24 cellular contexts compared by ENCODE assay signal in genomic region chr20:64052326-64052722, GRCh38. TPM values are rescaled to one million over a fixed set of nuclear protein-coding genes. Genes with fewer than 3 reads are reported as not detected.
DNase-seq lines count a peak whose midpoint lies in the region; ATAC-seq, FAIRE-seq and TF ChIP-seq lines count a peak whose summit lies in the region.
"Had no signal": no experiment of that assay in that cellular context is flagged by ENCODE, and none has a peak within 500 bp of the region (broad histone marks: within the 10 kb centered on the region; RNA-seq: fewer than 3 reads in every experiment).

No MANE protein-coding gene starts in this region.

- H3K9ac ChIP-seq in H1 (replicated peaks in 1 of 4; ENCODE audit: extremely low read depth in 1 of 4, low read depth in 3 of 4, low read length in 3 of 4) (no peak overlapping the region), stomach smooth muscle (ENCODE audit: low read length in 2 of 2) (no peak overlapping the region)

- H3K4me2 ChIP-seq in H1 (ENCODE audit: insufficient read depth in 1 of 2, low read depth in 2 of 2, low read length in 2 of 2), result no peak overlapping the region
- H3K4me2 ChIP-seq: hepatocyte had no signal

- H3K4me3 ChIP-seq in H1 (ENCODE audit: extremely low read depth in 1 of 4, insufficient read depth in 2 of 4, low read depth in 3 of 4, low read length in 4 of 4) (no peak overlapping the region), lower lobe of right lung (no peak overlapping the region), stomach smooth muscle (ENCODE audit: low read length in 2 of 2) (no peak overlapping the region)
- H3K4me3 ChIP-seq: hepatocyte, tibial artery had no signal

- no peak overlapping the region for H3K23ac ChIP-seq in H1 (ENCODE audit: insufficient read length)

- peaks cover 31 to 47% (median 39%) of the 10 kb centered on the region in 4 experiments for H3K27me3 ChIP-seq in H1 (replicated peaks in 1 of 4; ENCODE audit: control insufficient read depth in 3 of 4, extremely low read depth in 1 of 4, insufficient read depth in 3 of 4, low read length in 3 of 4)
- peaks cover 74% of the 10 kb centered on the region for H3K27me3 ChIP-seq in lower lobe of right lung (ENCODE audit: low read depth)
- peaks cover 36 to 54% of the 10 kb centered on the region in 2 donors for H3K27me3 ChIP-seq in stomach smooth muscle (ENCODE audit: control insufficient read depth in 1 of 2, insufficient read depth in 2 of 2, low read length in 2 of 2)

- no peak for TF ChIP-seq CTCF in RWPE1 (conservative IDR thresholded peaks at IDR 0.05; ENCODE audit: low read depth)
- no peak for TF ChIP-seq CTCF in H1 (IDR thresholded peaks at IDR 0.05; ENCODE audit: control extremely low read depth in 1 of 3, insufficient read depth in 1 of 3, low read depth in 1 of 3, low read length in 3 of 3)
- TF ChIP-seq CTCF in lower lobe of right lung (IDR thresholded peaks at IDR 0.05), result no peak

- no peak for TF ChIP-seq RAD21 in H1 (IDR thresholded peaks at IDR 0.05 in 1 of 2, conservative IDR thresholded peaks at IDR 0.05 in 1 of 2; ENCODE audit: low read depth in 2 of 2, low read length in 2 of 2)

- no peak for TF ChIP-seq POLR2A in H1 (IDR thresholded peaks at IDR 0.05; ENCODE audit: control extremely low read depth in 1 of 2, low read depth in 2 of 2, low read length in 2 of 2)

- FAIRE-seq in H1 (lab: Jason Lieb, UNC), result no peak
- FAIRE-seq in urothelium cell line (lab: Jason Lieb, UNC), result no peak

- no peaks in the 10 kb centered on the region for H3K79me2 ChIP-seq in H1 (ENCODE audit: control insufficient read depth in 1 of 2, insufficient read depth in 2 of 2, low read length in 2 of 2)
- H3K79me2 ChIP-seq: hepatocyte had no signal

- no peak overlapping the region for H3K4ac ChIP-seq in H1 (replicated peaks; ENCODE audit: insufficient read length, low read depth, low read length)

- no peak overlapping the region for H3K56ac ChIP-seq in H1 (replicated peaks; ENCODE audit: insufficient read length, low read depth, low read length)

- TF ChIP-seq EP300 in H1 (IDR thresholded peaks at IDR 0.05; ENCODE audit: borderline replicate concordance in 1 of 2, low read depth in 2 of 2, low read length in 2 of 2), result no peak

- H4K5ac ChIP-seq in H1 (ENCODE audit: insufficient read length, low read depth, low read length), result no peak overlapping the region

- H3K36me3 ChIP-seq in H1 (ENCODE audit: control insufficient read depth in 2 of 4, insufficient read depth in 4 of 4, low read length in 3 of 4) (peaks cover 0 to 10% (median 0%) of the 10 kb centered on the region in 4 experiments; a peak in 1 of 8 replicates), lower lobe of right lung (no peaks in the 10 kb centered on the region), stomach smooth muscle (ENCODE audit: control insufficient read depth in 2 of 2, insufficient read depth in 2 of 2, low read length in 2 of 2) (no peaks in the 10 kb centered on the region)
- H3K36me3 ChIP-seq: neutrophil, tibial artery had no signal

- ATAC-seq in lower lobe of right lung (no peak), HG02852 (IDR thresholded peaks at IDR 0.05; ENCODE audit: unreplicated experiment) (no peak), HG03565 (IDR thresholded peaks at IDR 0.05; ENCODE audit: unreplicated experiment) (no peak)
- ATAC-seq: stimulated activated memory B cell treated with anti-CD40 and anti-IgM and Interleukin-4, amounts not matched to agents 10 μg/mL and 1 μg/mL and 100 μg/mL, for 72 hours had no signal

- H2AK5ac ChIP-seq in H1 (ENCODE audit: low read depth, low read length), result no peak overlapping the region

- peak overlapping the region; percentile 60; the same call in 1 of the 2 replicates for H2BK12ac ChIP-seq in H1 (ENCODE audit: low read depth, low read length)

- H3K4me1 ChIP-seq in H1 (replicated peaks in 1 of 4; ENCODE audit: control insufficient read depth in 3 of 4, insufficient read depth in 4 of 4, low read length in 3 of 4) (peaks cover 0 to 30% (median 14%) of the 10 kb centered on the region in 4 experiments; a peak in 6 of 7 replicates), lower lobe of right lung (peaks cover 38% of the 10 kb centered on the region), stomach smooth muscle (ENCODE audit: control insufficient read depth, insufficient read depth, low read length) (peaks cover 7% of the 10 kb centered on the region)

- H4K20me1 ChIP-seq in H1 (replicated peaks in 1 of 2; ENCODE audit: control insufficient read depth in 1 of 2, insufficient read depth in 2 of 2, low read length in 2 of 2), result no peaks in the 10 kb centered on the region

- peaks cover 4% of the 10 kb centered on the region; the same call in 1 of the 2 replicates for H3K23me2 ChIP-seq in H1 (ENCODE audit: low read depth, low read length)

- no peak overlapping the region for H2BK120ac ChIP-seq in H1 (replicated peaks; ENCODE audit: low read depth, low read length)

- no peak overlapping the region for H3K14ac ChIP-seq in H1 (ENCODE audit: insufficient read length)

- H2AFZ ChIP-seq in H1 (ENCODE audit: low read length), result no peak overlapping the region
- H2AFZ ChIP-seq: hepatocyte had no signal

- H4K91ac ChIP-seq in H1 (replicated peaks; ENCODE audit: insufficient read length, low read length), result no peak overlapping the region

- H3K79me1 ChIP-seq in H1 (ENCODE audit: low read depth, low read length), result no peaks in the 10 kb centered on the region

- peak overlapping the region; percentile 51; the same call in 1 of the 2 replicates for H4K8ac ChIP-seq in H1 (ENCODE audit: extremely low read depth, insufficient read depth, low read length)

- POLR2A ChIA-PET in RWPE1 (lab: Yijun Ruan, JAX; ENCODE audit: low non-redundant PET) (interaction anchor here (1.9 kb wide), 1 partner anchor 11 kb away, joined by 8 read pairs; the partner anchor contains the start of gene TCEA2), H1 (lab: Charles Lee; ENCODE audit: partially characterized antibody) (interaction anchor here (1.6 to 3.7 kb wide), 3 partner anchors 10 to 16 kb away, joined by 5 to 24 read pairs (median 7); partner anchors contain the start of gene TCEA2)

- no peak overlapping the region for H3K18ac ChIP-seq in H1 (ENCODE audit: extremely low read depth, low read length)

- H2BK15ac ChIP-seq in H1 (ENCODE audit: low read length), result peak overlapping the region; percentile 61; the same call in 1 of the 2 replicates

- 80% methylated on average over 6 of the region's 10 CpGs; no CpG with 5 or more reads in 1 of the 2 experiments for WGBS in H1 (ENCODE audit: extremely low coverage in 1 of 2, insufficient coverage in 1 of 2, insufficient read length in 1 of 2, insufficient replicate concordance in 2 of 2, low coverage in 1 of 2, low lambda C conversion rate in 2 of 2, missing lambda C conversion rate in 1 of 2), 2 experiments

- no peak overlapping the region for H2BK20ac ChIP-seq in H1 (ENCODE audit: low read length)

- DNase-seq in RWPE1 (ENCODE audit: low spot score) (no peak), H1 (ENCODE audit: low read depth in 1 of 2, low spot score in 2 of 2) (no peak), lower lobe of right lung (no peak), T-helper 9 cell (no peak), urothelium cell line (ENCODE audit: low spot score) (no peak)
- DNase-seq: activated CD4-positive, alpha-beta memory T cell treated with anti-CD3 and anti-CD28 coated beads for 36 hours; activated CD4-positive, CD25-positive, alpha-beta regulatory T cell; activated effector memory CD4-positive, alpha-beta T cell treated with anti-CD3 and anti-CD28 coated beads, Interleukin-2, amount 50 U/mL, for 16 hours; CD4-positive, alpha-beta T cell; NCI-H1417; NCI-H2081; NCI-H226; NCI-H774; stimulated activated CD4-positive, alpha-beta T cell treated with anti-CD3 and anti-CD28 coated beads, Interleukin-4, amount 100 ng/mL, for 1 hour; SW 1271 had no signal

- intact Hi-C loops in lower lobe of right lung (cut with DNase I), result no loop called here

- H3K9me3 ChIP-seq in H1 (ENCODE audit: insufficient read depth in 2 of 2, low read depth in 1 of 2, low read length in 1 of 2), result no peaks in the 10 kb centered on the region
- no peaks in the 10 kb centered on the region for H3K9me3 ChIP-seq in lower lobe of right lung
- H3K9me3 ChIP-seq in stomach smooth muscle (ENCODE audit: control insufficient read depth in 2 of 2, low read length in 2 of 2), result no peaks in the 10 kb centered on the region
- H3K9me3 ChIP-seq: neutrophil, tibial artery had no signal

- CTCF ChIA-PET in RWPE1 (lab: Yijun Ruan, JAX), result interaction anchor here (0.6 to 5.6 kb wide), 4 partner anchors 13 to 394 kb away, joined by 3 to 96 read pairs (median 4); no protein-coding TSS in a partner anchor
- CTCF ChIA-PET in H1 (lab: Charles Lee; ENCODE audit: partially characterized antibody), result interaction anchor here (0.7 to 15.0 kb wide), 9 partner anchors 9 to 100 kb away, joined by 3 to 139 read pairs (median 11); partner anchors contain the start of genes LKAAEAR1, OPRL1, PRPF6 and RGS19

- no peak overlapping the region for H2BK5ac ChIP-seq in H1 (ENCODE audit: low read depth, low read length)

- H3K27ac ChIP-seq in RWPE1, result peak overlapping the region; percentile 4; the same call in 1 of the 2 replicates
- no peak overlapping the region for H3K27ac ChIP-seq in H1 (ENCODE audit: low read depth, low read length)
- peak overlapping the region; percentile 84 for H3K27ac ChIP-seq in lower lobe of right lung
- H3K27ac ChIP-seq in stomach smooth muscle (ENCODE audit: low read length), result peak overlapping the region; percentile 41
- H3K27ac ChIP-seq: hepatocyte, neutrophil had no signal

RNA-seq across cellular contexts. Expression of gene SOX18, which starts 2.9 kb away (rescaled TPM):
- 0.23 TPM in 1 of 2 replicates, not detected in the other for total RNA-seq in H1 (2021; fragmentation: NEBNext Ultra II Directional; extraction: Animal tissue kit (Norgen Biotek cat#: 25700))
- 0.08 and 0.09 TPM in 2 replicates for polyA plus RNA-seq in H1 (2011; rRNA removed)
- not detected for polyA plus RNA-seq in H1 (2011; cell fraction: cytosol; rRNA removed)
- 0.13 TPM for polyA plus RNA-seq in H1 (2011; cell fraction: nucleus; rRNA removed)
- 0.14 to 0.16 TPM in 2 of 4 replicates, not detected in the others for polyA plus RNA-seq in H1 (2012, experiment 1 of 2)
- polyA plus RNA-seq in H1 (2012, experiment 2 of 2), result 0.22 TPM
- 0.34 TPM for polyA plus RNA-seq in H1 (2013, experiment 1 of 2)
- polyA plus RNA-seq in H1 (2013, experiment 2 of 2), result 0.39 TPM
- not detected in 2 replicates for polyA minus RNA-seq in H1 (2011; rRNA and poly(A)+ RNA removed)
- polyA minus RNA-seq in H1 (2011; cell fraction: cytosol; rRNA and poly(A)+ RNA removed), result not detected
- polyA minus RNA-seq in H1 (2011; cell fraction: nucleus; rRNA and poly(A)+ RNA removed), result 0.30 TPM
- total RNA-seq in lower lobe of right lung, result 48.3 TPM
- total RNA-seq: activated CD4-positive, alpha-beta memory T cell treated with anti-CD3 and anti-CD28 coated beads for 36 hours; CD4-positive, alpha-beta T cell; fibroblast of villous mesenchyme; hepatocyte; M059J had no signal

RNA-seq across cellular contexts. Expression of gene TCEA2, which starts 10.7 kb away (rescaled TPM):
- 41.4 and 46.3 TPM in 2 replicates for total RNA-seq in H1 (2021; fragmentation: NEBNext Ultra II Directional; extraction: Animal tissue kit (Norgen Biotek cat#: 25700))
- polyA plus RNA-seq in H1 (2011; rRNA removed), result 42.3 and 66.0 TPM in 2 replicates
- 52.5 TPM for polyA plus RNA-seq in H1 (2011; cell fraction: cytosol; rRNA removed)
- 118 TPM for polyA plus RNA-seq in H1 (2011; cell fraction: nucleus; rRNA removed)
- 34.2 to 60.1 TPM (median 48.8 TPM) in 4 replicates for polyA plus RNA-seq in H1 (2012, experiment 1 of 2)
- polyA plus RNA-seq in H1 (2012, experiment 2 of 2), result 35.4 TPM
- polyA plus RNA-seq in H1 (2013, experiment 1 of 2), result 55.3 TPM
- 51.7 TPM for polyA plus RNA-seq in H1 (2013, experiment 2 of 2)
- 9.5 and 12.8 TPM in 2 replicates for polyA minus RNA-seq in H1 (2011; rRNA and poly(A)+ RNA removed)
- 14.2 TPM for polyA minus RNA-seq in H1 (2011; cell fraction: cytosol; rRNA and poly(A)+ RNA removed)
- polyA minus RNA-seq in H1 (2011; cell fraction: nucleus; rRNA and poly(A)+ RNA removed), result 35.6 TPM
- 38.8 TPM for total RNA-seq in lower lobe of right lung

RNA-seq across cellular contexts. Expression of gene C20orf204, which starts 16.3 kb away (rescaled TPM):
- 0.52 and 0.61 TPM in 2 replicates for total RNA-seq in H1 (2021; fragmentation: NEBNext Ultra II Directional; extraction: Animal tissue kit (Norgen Biotek cat#: 25700))
- 0.39 and 0.96 TPM in 2 replicates for polyA plus RNA-seq in H1 (2011; rRNA removed)
- 0.36 TPM for polyA plus RNA-seq in H1 (2011; cell fraction: cytosol; rRNA removed)
- polyA plus RNA-seq in H1 (2011; cell fraction: nucleus; rRNA removed), result 2.6 TPM
- 0.10 to 0.39 TPM (median 0.25 TPM) in 4 replicates for polyA plus RNA-seq in H1 (2012, experiment 1 of 2)
- polyA plus RNA-seq in H1 (2012, experiment 2 of 2), result 0.13 TPM
- polyA plus RNA-seq in H1 (2013, experiment 1 of 2), result 0.57 TPM
- 0.40 TPM for polyA plus RNA-seq in H1 (2013, experiment 2 of 2)
- 0.29 and 0.41 TPM in 2 replicates for polyA minus RNA-seq in H1 (2011; rRNA and poly(A)+ RNA removed)
- 0.22 TPM for polyA minus RNA-seq in H1 (2011; cell fraction: cytosol; rRNA and poly(A)+ RNA removed)
- polyA minus RNA-seq in H1 (2011; cell fraction: nucleus; rRNA and poly(A)+ RNA removed), result 2.3 TPM
- total RNA-seq in lower lobe of right lung, result 1.2 TPM

RNA-seq across cellular contexts. Expression of gene RGS19, which starts 27.0 kb away (rescaled TPM):
- total RNA-seq in H1 (2021; fragmentation: NEBNext Ultra II Directional; extraction: Animal tissue kit (Norgen Biotek cat#: 25700)), result 12.7 and 13.1 TPM in 2 replicates
- polyA plus RNA-seq in H1 (2011; rRNA removed), result 16.8 and 21.9 TPM in 2 replicates
- 14.6 TPM for polyA plus RNA-seq in H1 (2011; cell fraction: cytosol; rRNA removed)
- polyA plus RNA-seq in H1 (2011; cell fraction: nucleus; rRNA removed), result 18.9 TPM
- 9.5 to 12.1 TPM (median 10.6 TPM) in 4 replicates for polyA plus RNA-seq in H1 (2012, experiment 1 of 2)
- 8.8 TPM for polyA plus RNA-seq in H1 (2012, experiment 2 of 2)
- polyA plus RNA-seq in H1 (2013, experiment 1 of 2), result 9.0 TPM
- polyA plus RNA-seq in H1 (2013, experiment 2 of 2), result 8.9 TPM
- polyA minus RNA-seq in H1 (2011; rRNA and poly(A)+ RNA removed), result 4.3 and 4.8 TPM in 2 replicates
- 8.7 TPM for polyA minus RNA-seq in H1 (2011; cell fraction: cytosol; rRNA and poly(A)+ RNA removed)
- polyA minus RNA-seq in H1 (2011; cell fraction: nucleus; rRNA and poly(A)+ RNA removed), result 6.3 TPM
- total RNA-seq in lower lobe of right lung, result 57.5 TPM

RNA-seq across cellular contexts. Expression of gene OPRL1, which starts 27.6 kb away (rescaled TPM):
- total RNA-seq in H1 (2021; fragmentation: NEBNext Ultra II Directional; extraction: Animal tissue kit (Norgen Biotek cat#: 25700)), result 0.52 and 0.63 TPM in 2 replicates
- 0.98 and 2.0 TPM in 2 replicates for polyA plus RNA-seq in H1 (2011; rRNA removed)
- polyA plus RNA-seq in H1 (2011; cell fraction: cytosol; rRNA removed), result 1.3 TPM
- 2.1 TPM for polyA plus RNA-seq in H1 (2011; cell fraction: nucleus; rRNA removed)
- 0.52 to 1.4 TPM (median 1.1 TPM) in 4 replicates for polyA plus RNA-seq in H1 (2012, experiment 1 of 2)
- polyA plus RNA-seq in H1 (2012, experiment 2 of 2), result 0.81 TPM
- polyA plus RNA-seq in H1 (2013, experiment 1 of 2), result 0.39 TPM
- polyA plus RNA-seq in H1 (2013, experiment 2 of 2), result 0.46 TPM
- 1.2 and 1.4 TPM in 2 replicates for polyA minus RNA-seq in H1 (2011; rRNA and poly(A)+ RNA removed)
- polyA minus RNA-seq in H1 (2011; cell fraction: cytosol; rRNA and poly(A)+ RNA removed), result 1.4 TPM
- 0.50 TPM for polyA minus RNA-seq in H1 (2011; cell fraction: nucleus; rRNA and poly(A)+ RNA removed)
- 2.6 TPM for total RNA-seq in lower lobe of right lung

Comparison
In these comparisons a context has a peak if more than half of its experiments do, and no peak if none do; other contexts are left out.
1. RNA of gene SOX18, which starts 2.9 kb away (total RNA-seq): 48.3 TPM in lower lobe of right lung (single experiment); 0.23 TPM in H1; every median in the first group is over 10 times any median in the second.